In genomic region chr7:73903321-73904218, GRCh38 we compare ENCODE assay signal across 1 cellular context.
TF ChIP-seq lines count a peak whose summit lies in the region.

No MANE protein-coding gene starts in this region.

TF ChIP-seq in IMR-90, 13 proteins besides CTCF, POLR2A, EP300 and RAD21:
- no peak for TF ChIP-seq MAFK (IDR thresholded peaks at IDR 0.05; ENCODE audit: low read depth, low read length)
- no peak for TF ChIP-seq BHLHE40 (IDR thresholded peaks at IDR 0.05; ENCODE audit: low read depth, low read length)
- TF ChIP-seq CHD1 (IDR thresholded peaks at IDR 0.05; ENCODE audit: low read depth, low read length) = no peak
- TF ChIP-seq NFE2L2 (IDR thresholded peaks at IDR 0.05; ENCODE audit: low read depth, low read length) = no peak
- no peak for TF ChIP-seq CEBPB (IDR thresholded peaks at IDR 0.05; ENCODE audit: low read depth, low read length)
- no peak for TF ChIP-seq MXI1 (IDR thresholded peaks at IDR 0.05; ENCODE audit: borderline replicate concordance, low read depth, low read length)
- no peak for TF ChIP-seq USF2 (IDR thresholded peaks at IDR 0.05; ENCODE audit: low read depth, low read length)
- TF ChIP-seq RCOR1 (IDR thresholded peaks at IDR 0.05; ENCODE audit: insufficient replicate concordance, low read length) = no peak
- TF ChIP-seq RFX5 (IDR thresholded peaks at IDR 0.05; ENCODE audit: low read depth, low read length) = no peak
- TF ChIP-seq, protein P1, sequence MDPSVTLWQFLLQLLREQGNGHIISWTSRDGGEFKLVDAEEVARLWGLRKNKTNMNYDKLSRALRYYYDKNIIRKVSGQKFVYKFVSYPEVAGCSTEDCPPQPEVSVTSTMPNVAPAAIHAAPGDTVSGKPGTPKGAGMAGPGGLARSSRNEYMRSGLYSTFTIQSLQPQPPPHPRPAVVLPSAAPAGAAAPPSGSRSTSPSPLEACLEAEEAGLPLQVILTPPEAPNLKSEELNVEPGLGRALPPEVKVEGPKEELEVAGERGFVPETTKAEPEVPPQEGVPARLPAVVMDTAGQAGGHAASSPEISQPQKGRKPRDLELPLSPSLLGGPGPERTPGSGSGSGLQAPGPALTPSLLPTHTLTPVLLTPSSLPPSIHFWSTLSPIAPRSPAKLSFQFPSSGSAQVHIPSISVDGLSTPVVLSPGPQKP (IDR thresholded peaks at IDR 0.05; ENCODE audit: borderline replicate concordance, low read depth, low read length) = no peak
- no peak for TF ChIP-seq MAZ (IDR thresholded peaks at IDR 0.05; ENCODE audit: borderline replicate concordance, low read depth, low read length)
- no peak for TF ChIP-seq SMC3 (IDR thresholded peaks at IDR 0.05; ENCODE audit: low read depth, low read length)
- TF ChIP-seq FOS (IDR thresholded peaks at IDR 0.05; ENCODE audit: low read depth, low read length) = no peak
